In the genomic region with DNA sequence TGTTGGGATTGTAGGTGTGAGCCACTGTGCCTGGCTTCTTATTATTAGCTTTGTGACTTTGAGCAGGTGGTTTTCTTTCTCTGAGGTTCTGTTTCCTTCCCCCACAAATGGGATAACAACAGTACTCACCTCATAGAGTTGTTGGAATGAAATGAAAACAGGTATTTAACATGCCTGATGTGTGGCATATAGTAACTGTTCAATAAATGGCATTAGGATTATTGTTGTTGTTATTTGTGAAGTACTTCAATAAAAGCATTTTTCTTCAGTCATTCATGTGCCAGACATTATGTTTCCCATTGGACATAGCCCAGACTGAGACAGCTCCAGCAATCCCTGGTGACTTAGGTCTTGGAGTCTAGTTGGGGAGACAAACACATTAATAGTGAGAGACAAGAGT, we compare ENCODE assay signal across 11 cellular contexts. TPM values are rescaled to one million over a fixed set of nuclear protein-coding genes. Genes with fewer than 3 reads are reported as not detected.
DNase-seq lines count a peak whose midpoint lies in the region; ATAC-seq, FAIRE-seq and TF ChIP-seq lines count a peak whose summit lies in the region.
"Had no signal": no experiment of that assay in that cellular context is flagged by ENCODE, and none has a peak within 500 bp of the region (broad histone marks: within the 10 kb centered on the region; RNA-seq: fewer than 3 reads in every experiment).

No MANE protein-coding gene starts in this region.

- H3K36me3 ChIP-seq in upper lobe of left lung: no peaks in the 10 kb centered on the region
- H3K36me3 ChIP-seq: adrenal gland, WERI-Rb-1 had no signal

- H3K4me1 ChIP-seq in upper lobe of left lung: peaks cover 23 to 43% (median 26%) of the 10 kb centered on the region in 4 donors

- TF ChIP-seq POLR2A in GM12891 (IDR thresholded peaks at IDR 0.05; ENCODE audit: low read depth, low read length) (no peak), upper lobe of left lung (IDR thresholded peaks at IDR 0.05) (no peak)

- H3K27me3 Mint-ChIP-seq in activated T-helper 1 cell treated with anti-CD3 and anti-CD28 coated beads, Interleukin-12 subunit alpha, Interleukin-12 subunit beta, Interleukin-2, Interleukin-4 antibody, amounts not matched to agents 30 ng/mL and 10 ng/mL and 1 ng/mL, durations not matched to agents 14 hours and 24 hours and 36 hours (ENCODE audit: insufficient read depth): peaks cover 22% of the 10 kb centered on the region
- H3K27me3 Mint-ChIP-seq in naive B cell: peaks cover 10 to 16% (median 14%) of the 10 kb centered on the region in 3 donors

- no peak for TF ChIP-seq EP300 in upper lobe of left lung (IDR thresholded peaks at IDR 0.05)

- no peak overlapping the region for H3K27ac Mint-ChIP-seq in activated T-helper 1 cell treated with anti-CD3 and anti-CD28 coated beads, Interleukin-12 subunit alpha, Interleukin-12 subunit beta, Interleukin-2, Interleukin-4 antibody, amounts not matched to agents 30 ng/mL and 10 ng/mL and 1 ng/mL, durations not matched to agents 14 hours and 24 hours and 36 hours
- H3K27ac Mint-ChIP-seq in naive B cell: no peak overlapping the region

- intact Hi-C loops in activated T-helper 1 cell treated with anti-CD3 and anti-CD28 coated beads, Interleukin-12 subunit alpha, Interleukin-12 subunit beta, Interleukin-2, Interleukin-4 antibody, amounts not matched to agents 30 ng/mL and 10 ng/mL and 1 ng/mL, durations not matched to agents 14 hours and 24 hours and 36 hours (cut with micrococcal nuclease): no loop called here

- peaks cover 5% of the 10 kb centered on the region for H3K36me3 Mint-ChIP-seq in activated T-helper 1 cell treated with anti-CD3 and anti-CD28 coated beads, Interleukin-12 subunit alpha, Interleukin-12 subunit beta, Interleukin-2, Interleukin-4 antibody, amounts not matched to agents 30 ng/mL and 10 ng/mL and 1 ng/mL, durations not matched to agents 14 hours and 24 hours and 36 hours (ENCODE audit: low read depth)
- peaks cover 4 to 6% of the 10 kb centered on the region in 2 donors for H3K36me3 Mint-ChIP-seq in naive B cell

- peak; percentile 20 for FAIRE-seq in GM12891 (lab: Jason Lieb, UNC)

- ATAC-seq in naive B cell (ENCODE audit: low read depth in 2 of 2) (no peak), upper lobe of left lung (ENCODE audit: low FRiP score in 2 of 2) (no peak)

- H3K9me3 ChIP-seq in upper lobe of left lung: no peaks in the 10 kb centered on the region
- H3K9me3 ChIP-seq: adrenal gland had no signal

- peaks cover 15% of the 10 kb centered on the region for H3K4me1 Mint-ChIP-seq in activated T-helper 1 cell treated with anti-CD3 and anti-CD28 coated beads, Interleukin-12 subunit alpha, Interleukin-12 subunit beta, Interleukin-2, Interleukin-4 antibody, amounts not matched to agents 30 ng/mL and 10 ng/mL and 1 ng/mL, durations not matched to agents 14 hours and 24 hours and 36 hours (ENCODE audit: low read depth)
- H3K4me1 Mint-ChIP-seq in naive B cell: peaks cover 29 to 55% (median 47%) of the 10 kb centered on the region in 3 donors

- DNase-seq in AG10803 (ENCODE audit: low read depth) (no peak), GM12891 (ENCODE audit: insufficient read length, low spot score) (no peak), naive B cell (no peak), upper lobe of left lung (no peak)
- no peak for DNase-seq in activated T-helper 1 cell treated with anti-CD3 and anti-CD28 coated beads, Interleukin-12 subunit alpha, Interleukin-12 subunit beta, Interleukin-2, Interleukin-4 antibody, amounts not matched to agents 30 ng/mL and 10 ng/mL and 1 ng/mL, durations not matched to agents 14 hours and 24 hours and 36 hours (ENCODE audit: low spot score)
- DNase-seq in stimulated activated CD4-positive, alpha-beta T cell treated with anti-CD3 and anti-CD28 coated beads, Interleukin-15, amount 100 ng/mL, for 24 hours: no peak
- no peak for DNase-seq in effector CD4-positive, alpha-beta T cell
- DNase-seq in stimulated activated CD4-positive, alpha-beta T cell treated with anti-CD3 and anti-CD28 coated beads, Interleukin-4, amount 100 ng/mL, for 4 hours: no peak
- DNase-seq: NCI-H2081, WERI-Rb-1 had no signal

- no peak overlapping the region for H3K27ac ChIP-seq in upper lobe of left lung
- H3K27ac ChIP-seq: WERI-Rb-1 had no signal

- no peaks in the 10 kb centered on the region for H3K9me3 Mint-ChIP-seq in activated T-helper 1 cell treated with anti-CD3 and anti-CD28 coated beads, Interleukin-12 subunit alpha, Interleukin-12 subunit beta, Interleukin-2, Interleukin-4 antibody, amounts not matched to agents 30 ng/mL and 10 ng/mL and 1 ng/mL, durations not matched to agents 14 hours and 24 hours and 36 hours
- H3K9me3 Mint-ChIP-seq in naive B cell: no peaks in the 10 kb centered on the region

- TF ChIP-seq CTCF in AG10803 (conservative IDR thresholded peaks at IDR 0.05; ENCODE audit: low read length): no peak
- TF ChIP-seq CTCF in upper lobe of left lung (IDR thresholded peaks at IDR 0.05): no peak

- H3K4me3 ChIP-seq in AG10803 (ENCODE audit: low read length): peak overlapping the region; percentile 84; the same call in 1 of the 2 replicates
- no peak overlapping the region for H3K4me3 ChIP-seq in upper lobe of left lung

- peak overlapping the region; percentile 90 for H3K4me3 Mint-ChIP-seq in activated T-helper 1 cell treated with anti-CD3 and anti-CD28 coated beads, Interleukin-12 subunit alpha, Interleukin-12 subunit beta, Interleukin-2, Interleukin-4 antibody, amounts not matched to agents 30 ng/mL and 10 ng/mL and 1 ng/mL, durations not matched to agents 14 hours and 24 hours and 36 hours
- peak overlapping the region; percentile 29 to 98 (median 94) for H3K4me3 Mint-ChIP-seq in naive B cell

- peaks cover 0 to 27% (median 16%) of the 10 kb centered on the region in 4 donors for H3K27me3 ChIP-seq in upper lobe of left lung

TF ChIP-seq in GM12891, 5 proteins besides CTCF, POLR2A, EP300 and RAD21:
- TF ChIP-seq TAF1 (IDR thresholded peaks at IDR 0.05; ENCODE audit: low read depth, low read length) (no peak), SPI1 (IDR thresholded peaks at IDR 0.05; ENCODE audit: low read depth, low read length) (no peak), PAX5 (IDR thresholded peaks at IDR 0.05; ENCODE audit: insufficient read depth, low read length, severe bottlenecking) (no peak), POLR2AphosphoS5 (IDR thresholded peaks at IDR 0.05; ENCODE audit: low read depth, low read length) (no peak), POU2F2 (IDR thresholded peaks at IDR 0.05; ENCODE audit: low read depth, low read length) (no peak)

RNA-seq across cellular contexts. Expression of gene MEGF8, which starts 1.5 kb away (rescaled TPM):
- polyA plus RNA-seq in GM12891 (2012; ENCODE audit: low read depth, missing spikeins): 4.0 TPM
- total RNA-seq in activated T-helper 1 cell treated with anti-CD3 and anti-CD28 coated beads, Interleukin-12 subunit alpha, Interleukin-12 subunit beta, Interleukin-2, Interleukin-4 antibody, amounts not matched to agents 30 ng/mL and 10 ng/mL and 1 ng/mL, durations not matched to agents 14 hours and 24 hours and 36 hours: 7.5 and 7.8 TPM in 2 replicates
- 1 to 10 TPM in 1 of 6 donors, under 1 TPM in 4, not detected in 1; 0.34 to 1.5 (median 0.45) TPM for polyA plus RNA-seq in naive B cell (ENCODE audit: low read depth in 6 of 6)
- 10 to 100 TPM; 13.7 to 30.7 (median 17.8) TPM for total RNA-seq in upper lobe of left lung

RNA-seq across cellular contexts. Expression of gene TMEM145, which starts 13.9 kb away (rescaled TPM):
- polyA plus RNA-seq in GM12891 (2012; ENCODE audit: low read depth, missing spikeins): 0.28 TPM
- total RNA-seq in activated T-helper 1 cell treated with anti-CD3 and anti-CD28 coated beads, Interleukin-12 subunit alpha, Interleukin-12 subunit beta, Interleukin-2, Interleukin-4 antibody, amounts not matched to agents 30 ng/mL and 10 ng/mL and 1 ng/mL, durations not matched to agents 14 hours and 24 hours and 36 hours: 0.56 and 2.1 TPM in 2 replicates
- not detected for polyA plus RNA-seq in naive B cell (ENCODE audit: low read depth in 6 of 6)
- under 1 TPM in 3 of 6 donors, not detected in 3; 0.34 to 0.79 (median 0.49) TPM for total RNA-seq in upper lobe of left lung

RNA-seq across cellular contexts. Expression of gene PAFAH1B3, which starts 24.5 kb away (rescaled TPM):
- 25.0 TPM for polyA plus RNA-seq in GM12891 (2012; ENCODE audit: low read depth, missing spikeins)
- 48.7 and 50.1 TPM in 2 replicates for total RNA-seq in activated T-helper 1 cell treated with anti-CD3 and anti-CD28 coated beads, Interleukin-12 subunit alpha, Interleukin-12 subunit beta, Interleukin-2, Interleukin-4 antibody, amounts not matched to agents 30 ng/mL and 10 ng/mL and 1 ng/mL, durations not matched to agents 14 hours and 24 hours and 36 hours
- polyA plus RNA-seq in naive B cell (ENCODE audit: low read depth in 6 of 6): 10 to 100 TPM; 12.3 to 25.9 (median 24.4) TPM
- total RNA-seq in upper lobe of left lung: 10 to 100 TPM; 13.6 to 21.2 (median 18.8) TPM

RNA-seq across cellular contexts. Expression of gene PRR19, which starts 25.0 kb away (rescaled TPM):
- polyA plus RNA-seq in GM12891 (2012; ENCODE audit: low read depth, missing spikeins): 0.40 TPM
- 1.0 and 1.4 TPM in 2 replicates for total RNA-seq in activated T-helper 1 cell treated with anti-CD3 and anti-CD28 coated beads, Interleukin-12 subunit alpha, Interleukin-12 subunit beta, Interleukin-2, Interleukin-4 antibody, amounts not matched to agents 30 ng/mL and 10 ng/mL and 1 ng/mL, durations not matched to agents 14 hours and 24 hours and 36 hours
- under 1 TPM in 3 of 6 donors, not detected in 3; 0.25 to 0.51 (median 0.34) TPM for polyA plus RNA-seq in naive B cell (ENCODE audit: low read depth in 6 of 6)
- 1 to 10 TPM in 1 of 6 donors, under 1 TPM in 2, not detected in 3; 0.40 to 1.4 (median 0.61) TPM for total RNA-seq in upper lobe of left lung

RNA-seq across cellular contexts. Expression of gene CIC, which starts 57.9 kb away (rescaled TPM):
- 18.5 TPM for polyA plus RNA-seq in GM12891 (2012; ENCODE audit: low read depth, missing spikeins)
- 66.9 and 68.0 TPM in 2 replicates for total RNA-seq in activated T-helper 1 cell treated with anti-CD3 and anti-CD28 coated beads, Interleukin-12 subunit alpha, Interleukin-12 subunit beta, Interleukin-2, Interleukin-4 antibody, amounts not matched to agents 30 ng/mL and 10 ng/mL and 1 ng/mL, durations not matched to agents 14 hours and 24 hours and 36 hours
- polyA plus RNA-seq in naive B cell (ENCODE audit: low read depth in 6 of 6): 1 to 10 TPM in 5 of 6 donors, under 1 TPM in 1; 0.05 to 5.3 (median 2.1) TPM
- 100 to 1,000 TPM in 1 of 6 donors, 10 to 100 TPM in 5; 52.6 to 170 (median 77.7) TPM for total RNA-seq in upper lobe of left lung
